ENCODE assay signal across 10 cellular contexts in genomic region chr5:156835905-156836304, GRCh38. TPM values are rescaled to one million over a fixed set of nuclear protein-coding genes. Genes with fewer than 3 reads are reported as not detected.
DNase-seq lines count a peak whose midpoint lies in the region; ATAC-seq and TF ChIP-seq lines count a peak whose summit lies in the region.
"Had no signal": no experiment of that assay in that cellular context is flagged by ENCODE, and none has a peak within 500 bp of the region (broad histone marks: within the 10 kb centered on the region; RNA-seq: fewer than 3 reads in every experiment).

No MANE protein-coding gene starts in this region.

- no peaks in the 10 kb centered on the region for H3K27me3 Mint-ChIP-seq in HFFc6 (ENCODE audit: insufficient read depth)
- no peaks in the 10 kb centered on the region for H3K27me3 Mint-ChIP-seq in activated naive CD8-positive, alpha-beta T cell treated with anti-CD3 and anti-CD28 coated beads for 36 hours

- H3K27ac Mint-ChIP-seq in HFFc6, result no peak overlapping the region
- H3K27ac Mint-ChIP-seq in activated naive CD8-positive, alpha-beta T cell treated with anti-CD3 and anti-CD28 coated beads for 36 hours, result no peak overlapping the region

- TF ChIP-seq CTCF in 22Rv1 (IDR thresholded peaks at IDR 0.05) (peak; percentile 34), GM12864 (IDR thresholded peaks at IDR 0.05; ENCODE audit: low read depth, low read length, missing control alignments) (peak; percentile 61), HFFc6 (IDR thresholded peaks at IDR 0.05) (peak; percentile 37; the same call in 1 of the 2 replicates), SU-DHL-6 (IDR thresholded peaks at IDR 0.05; ENCODE audit: insufficient read depth, low read length, poor library complexity, severe bottlenecking) (peak; percentile 20)

- no peaks in the 10 kb centered on the region for H3K27me3 ChIP-seq in SU-DHL-6 (ENCODE audit: low read length)

- no peaks in the 10 kb centered on the region for H3K4me1 Mint-ChIP-seq in HFFc6 (ENCODE audit: low read depth)
- H3K4me1 Mint-ChIP-seq in activated naive CD8-positive, alpha-beta T cell treated with anti-CD3 and anti-CD28 coated beads for 36 hours, result peaks cover 5% of the 10 kb centered on the region
- H3K4me1 Mint-ChIP-seq: naive B cell had no signal

- peaks cover 6% of the 10 kb centered on the region; the same call in 1 of the 2 replicates for H3F3A ChIP-seq in SU-DHL-6 (ENCODE audit: insufficient read depth)

- no peaks in the 10 kb centered on the region for H3K9me3 ChIP-seq in SU-DHL-6 (ENCODE audit: insufficient read depth, low read length)

- H3K36me3 ChIP-seq in SU-DHL-6 (ENCODE audit: low read length), result no peaks in the 10 kb centered on the region

- H3K4me3 ChIP-seq in GM12864 (ENCODE audit: low read depth, low read length) (no peak overlapping the region), SU-DHL-6 (ENCODE audit: insufficient read depth, low read length, poor library complexity, severe bottlenecking) (no peak overlapping the region)

- H3K9me2 ChIP-seq in SU-DHL-6 (replicated peaks; ENCODE audit: insufficient read depth, low read length), result no peaks in the 10 kb centered on the region

- H3K27ac ChIP-seq in 22Rv1 (no peak overlapping the region), SU-DHL-6 (ENCODE audit: low read depth, low read length) (peak overlapping the region; percentile 83)

- H3K79me2 ChIP-seq in SU-DHL-6 (ENCODE audit: insufficient read depth, low read length), result no peaks in the 10 kb centered on the region

- no peak overlapping the region for H3K9ac ChIP-seq in SU-DHL-6 (ENCODE audit: low read length)

- CTCF ChIA-PET in HEK293T (lab: Yijun Ruan, JAX), result no interaction called here

- POLR2A ChIA-PET in HEK293T (lab: Yijun Ruan, JAX), result no interaction called here

- peak overlapping the region; percentile 86 for H3K4me2 ChIP-seq in SU-DHL-6 (ENCODE audit: low read depth, low read length, poor library complexity, severe bottlenecking)

- H3K36me3 Mint-ChIP-seq in HFFc6 (ENCODE audit: low read depth), result no peaks in the 10 kb centered on the region; the same call in 1 of the 2 replicates
- no peaks in the 10 kb centered on the region for H3K36me3 Mint-ChIP-seq in activated naive CD8-positive, alpha-beta T cell treated with anti-CD3 and anti-CD28 coated beads for 36 hours
- H3K36me3 Mint-ChIP-seq: naive B cell had no signal

- DNase-seq in GM12864 (ENCODE audit: low read depth) (no peak), HFFc6 (no peak), HEK293T (ENCODE audit: extremely low spot score) (no peak), NCI-H2171 (lab: John Stamatoyannopoulos, UW) (no peak)
- no peak for DNase-seq in activated naive CD8-positive, alpha-beta T cell treated with anti-CD3 and anti-CD28 coated beads for 36 hours
- DNase-seq: naive B cell, T-helper 9 cell had no signal

- no peak for ATAC-seq in HG03025 (IDR thresholded peaks at IDR 0.05; ENCODE audit: low FRiP score, unreplicated experiment)

- H4K20me1 ChIP-seq in SU-DHL-6 (ENCODE audit: low read depth, low read length), result no peaks in the 10 kb centered on the region

- no peak overlapping the region for H2AFZ ChIP-seq in SU-DHL-6 (ENCODE audit: low read depth, low read length, severe bottlenecking)

- H3K9me3 Mint-ChIP-seq in HFFc6, result peaks cover 33% of the 10 kb centered on the region
- no peaks in the 10 kb centered on the region for H3K9me3 Mint-ChIP-seq in activated naive CD8-positive, alpha-beta T cell treated with anti-CD3 and anti-CD28 coated beads for 36 hours
- H3K9me3 Mint-ChIP-seq: naive B cell had no signal

- H3K4me3 Mint-ChIP-seq in HFFc6, result no peak overlapping the region
- no peak overlapping the region for H3K4me3 Mint-ChIP-seq in activated naive CD8-positive, alpha-beta T cell treated with anti-CD3 and anti-CD28 coated beads for 36 hours
- H3K4me3 Mint-ChIP-seq: naive B cell had no signal

TF ChIP-seq in HEK293T, 16 proteins besides CTCF, POLR2A, EP300 and RAD21:
- TF ChIP-seq PKNOX1 (IDR thresholded peaks at IDR 0.05), result no peak
- no peak for TF ChIP-seq ELF4 (IDR thresholded peaks at IDR 0.05)

RNA-seq across cellular contexts. Expression of gene PPP1R2B, which starts 14.2 kb away (rescaled TPM):
- total RNA-seq in HFFc6 (2021; fragmentation: NEBNext Ultra II Directional; extraction: Animal tissue kit (Norgen Biotek cat#: 25700)), result not detected
- not detected for total RNA-seq in activated naive CD8-positive, alpha-beta T cell treated with anti-CD3 and anti-CD28 coated beads for 36 hours
